In the genomic region with DNA sequence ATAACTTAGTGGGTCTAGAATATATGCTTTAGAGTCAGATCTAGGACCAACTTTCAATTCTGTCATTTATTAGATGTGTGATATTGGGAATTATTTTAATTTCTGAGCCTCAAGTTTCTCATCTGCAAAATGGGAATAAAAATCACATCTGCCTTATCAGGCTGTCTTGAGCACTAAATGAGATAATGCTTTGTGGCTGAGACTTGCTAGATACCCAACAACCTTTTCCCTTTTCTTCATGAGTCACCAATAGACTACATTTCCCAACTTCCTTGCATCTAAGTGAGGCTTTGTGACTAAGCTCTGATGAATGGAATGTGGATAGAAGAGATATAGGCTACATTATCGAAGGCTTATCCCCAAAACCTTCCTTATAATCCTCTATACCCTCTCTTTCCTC, we compare ENCODE assay signal across 16 cellular contexts.
DNase-seq lines count a peak whose midpoint lies in the region; ATAC-seq and TF ChIP-seq lines count a peak whose summit lies in the region.
"Had no signal": no experiment of that assay in that cellular context is flagged by ENCODE, and none has a peak within 500 bp of the region (broad histone marks: within the 10 kb centered on the region; RNA-seq: fewer than 3 reads in every experiment).

No MANE protein-coding gene starts in this region.

- H3K79me1 ChIP-seq in mesendoderm (ENCODE audit: low read length), result no peaks in the 10 kb centered on the region

- no peak overlapping the region for H3K4me2 ChIP-seq in mesendoderm (ENCODE audit: low read length)
- H3K4me2 ChIP-seq: GM23338 had no signal

- no peak overlapping the region for H3K56ac ChIP-seq in mesendoderm (ENCODE audit: low read length)

- H3K4me1 ChIP-seq in mesendoderm (ENCODE audit: control insufficient read depth, low read depth, low read length), result no peaks in the 10 kb centered on the region

- H3K9ac ChIP-seq in mesendoderm (ENCODE audit: low read length), result no peak overlapping the region

- ATAC-seq in HG03378 (IDR thresholded peaks at IDR 0.05; ENCODE audit: unreplicated experiment), result no peak
- ATAC-seq: GM23338 had no signal

- no peaks in the 10 kb centered on the region for H3K36me3 ChIP-seq in mesendoderm (ENCODE audit: control insufficient read depth, insufficient read depth, low read length)

- H2AK5ac ChIP-seq in mesendoderm (ENCODE audit: low read length), result no peak overlapping the region

- no peak overlapping the region for H3K18ac ChIP-seq in mesendoderm (ENCODE audit: low read length)

- no peak overlapping the region for H2BK5ac ChIP-seq in mesendoderm (ENCODE audit: low read length)

- H2BK15ac ChIP-seq in mesendoderm (replicated peaks; ENCODE audit: low read depth), result no peak overlapping the region

- no peak overlapping the region for H3K23ac ChIP-seq in mesendoderm (ENCODE audit: low read length)

- no peak overlapping the region for H3K4me3 Mint-ChIP-seq in glutamatergic neuron (ENCODE audit: unreplicated experiment)
- H3K4me3 Mint-ChIP-seq: CD4-positive, alpha-beta T cell; GM23338 had no signal

- no peak overlapping the region for H4K8ac ChIP-seq in mesendoderm (ENCODE audit: low read depth, low read length)

- H4K5ac ChIP-seq in mesendoderm (ENCODE audit: low read length), result no peak overlapping the region

- no peaks in the 10 kb centered on the region for H3K9me3 Mint-ChIP-seq in glutamatergic neuron (ENCODE audit: unreplicated experiment)
- H3K9me3 Mint-ChIP-seq: CD4-positive, alpha-beta T cell; GM23338 had no signal

- no CpG with 5 or more reads among the region's 1 CpG for WGBS in mesendoderm (ENCODE audit: extremely low coverage, insufficient coverage, low lambda C conversion rate)

- no peak overlapping the region for H3K27ac ChIP-seq in mesendoderm (ENCODE audit: low read depth, low read length)

- H3K27me3 ChIP-seq in mesendoderm (ENCODE audit: insufficient read depth, low read length, poor library complexity), result no peaks in the 10 kb centered on the region
- H3K27me3 ChIP-seq: testis had no signal

- DNase-seq in EL, result peak; percentile 32
- peak; percentile 58 for DNase-seq in MV-4-11 (lab: John Stamatoyannopoulos, UW)
- DNase-seq in choroid plexus epithelial cell (ENCODE audit: low read depth), result peak; percentile 77
- peak; percentile 56 for DNase-seq in mesendoderm
- no peak for DNase-seq in glutamatergic neuron
- DNase-seq in T-helper 9 cell, result no peak
- DNase-seq in mesenteric fat pad (ENCODE audit: low spot score), result no peak
- DNase-seq: activated naive CD4-positive, alpha-beta T cell treated with anti-CD3 and anti-CD28 coated beads, Interleukin-2, amount 50 U/mL, for 16 hours; CD4-positive, alpha-beta T cell; GDM1; NCI-H1048; NCI-H510A; small intestine; testis had no signal

- H2BK120ac ChIP-seq in mesendoderm (ENCODE audit: low read depth, low read length), result no peak overlapping the region

- no peak overlapping the region for H3K4ac ChIP-seq in mesendoderm (ENCODE audit: low read depth, low read length)

- no peak for TF ChIP-seq CTCF in choroid plexus epithelial cell (conservative IDR thresholded peaks at IDR 0.05; ENCODE audit: low read depth, low read length)
- no peak for TF ChIP-seq CTCF in glutamatergic neuron (IDR thresholded peaks at IDR 0.05; ENCODE audit: partially characterized antibody, unreplicated experiment)

- no peaks in the 10 kb centered on the region for H3K4me1 Mint-ChIP-seq in glutamatergic neuron (ENCODE audit: low read depth, unreplicated experiment)

- peaks cover 2% of the 10 kb centered on the region for H3K27me3 Mint-ChIP-seq in glutamatergic neuron (ENCODE audit: unreplicated experiment)
- H3K27me3 Mint-ChIP-seq: CD4-positive, alpha-beta T cell had no signal

- H3K4me3 ChIP-seq in choroid plexus epithelial cell (ENCODE audit: low read depth, low read length) (no peak overlapping the region), mesendoderm (ENCODE audit: low read length) (no peak overlapping the region)
- H3K4me3 ChIP-seq: GM23338, testis had no signal

- no peaks in the 10 kb centered on the region for H3K79me2 ChIP-seq in mesendoderm (ENCODE audit: control insufficient read depth, insufficient read depth, low read length)

- no peak overlapping the region for H3K27ac Mint-ChIP-seq in glutamatergic neuron (ENCODE audit: unreplicated experiment)
- H3K27ac Mint-ChIP-seq: CD4-positive, alpha-beta T cell; GM23338 had no signal

- peaks cover 3% of the 10 kb centered on the region for H3K36me3 Mint-ChIP-seq in glutamatergic neuron (ENCODE audit: unreplicated experiment)

Comparison
In these comparisons a context has a peak if more than half of its experiments do, and no peak if none do; other contexts are left out.
1. DNase-seq: peak in EL (single experiment), MV-4-11 (single experiment), choroid plexus epithelial cell (single experiment) and mesendoderm (single experiment); none in glutamatergic neuron (single experiment), T-helper 9 cell (single experiment) and mesenteric fat pad (single experiment).